In the genomic region with DNA sequence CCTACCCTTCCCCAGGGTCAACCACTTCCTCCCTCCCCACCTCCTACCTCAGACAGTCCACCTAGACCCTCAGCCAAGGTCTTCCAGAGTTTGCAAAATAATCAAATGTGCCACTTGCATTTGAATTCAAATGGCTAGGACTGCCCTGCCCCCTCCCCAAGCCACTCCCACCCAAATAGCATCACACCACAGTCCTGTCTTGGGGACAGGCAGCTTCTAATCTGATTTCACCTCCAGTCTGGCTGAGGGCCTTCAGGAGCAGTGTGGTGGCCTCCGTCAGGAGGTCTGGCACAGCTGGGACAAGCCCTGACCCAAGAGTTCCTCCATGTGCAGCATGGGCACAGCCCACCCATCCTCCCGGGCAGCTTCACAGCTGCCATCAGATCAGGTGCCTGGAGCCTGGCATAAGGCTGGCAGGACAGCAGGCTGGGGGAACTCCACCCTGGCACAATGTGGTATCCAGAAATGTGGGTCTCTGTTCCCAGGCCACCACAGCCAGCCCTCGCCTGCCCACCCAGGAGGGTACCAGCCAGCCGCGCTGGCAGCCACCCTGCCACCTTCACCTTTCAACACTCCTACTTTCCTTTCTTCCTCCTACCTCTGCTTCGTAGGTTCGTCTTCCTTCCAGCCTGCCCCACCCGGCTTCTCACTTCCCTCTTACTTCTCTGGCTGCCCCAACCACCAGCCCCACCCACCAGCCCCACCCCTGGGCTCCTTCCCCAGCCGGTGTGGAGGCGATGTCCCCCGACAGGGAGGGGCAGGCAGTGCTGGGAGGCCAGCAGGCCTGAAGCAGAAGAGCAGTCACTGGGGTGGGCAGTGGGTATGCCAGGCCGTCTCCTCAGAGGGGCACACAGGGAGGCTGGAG, we compare ENCODE assay signal across 8 cellular contexts. TPM values are rescaled to one million over a fixed set of nuclear protein-coding genes. Genes with fewer than 3 reads are reported as not detected.
DNase-seq lines count a peak whose midpoint lies in the region; ATAC-seq and TF ChIP-seq lines count a peak whose summit lies in the region.

A gene with protein sequence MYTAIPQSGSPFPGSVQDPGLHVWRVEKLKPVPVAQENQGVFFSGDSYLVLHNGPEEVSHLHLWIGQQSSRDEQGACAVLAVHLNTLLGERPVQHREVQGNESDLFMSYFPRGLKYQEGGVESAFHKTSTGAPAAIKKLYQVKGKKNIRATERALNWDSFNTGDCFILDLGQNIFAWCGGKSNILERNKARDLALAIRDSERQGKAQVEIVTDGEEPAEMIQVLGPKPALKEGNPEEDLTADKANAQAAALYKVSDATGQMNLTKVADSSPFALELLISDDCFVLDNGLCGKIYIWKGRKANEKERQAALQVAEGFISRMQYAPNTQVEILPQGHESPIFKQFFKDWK (minus strand): TSS at position 648 of the 865 bp plus-strand sequence. CDS start 8,221 bp downstream, outside the sequence.

- H3K27me3 Mint-ChIP-seq in CD4-positive, alpha-beta memory T cell: no peaks in the 10 kb centered on the region
- H3K27me3 Mint-ChIP-seq in activated CD8-positive, alpha-beta T cell treated with anti-CD3 and anti-CD28 coated beads, Interleukin-2, amount 10 ng/mL, durations not matched to agents 7 days and 5 days (ENCODE audit: low read depth): peaks cover 3% of the 10 kb centered on the region

- POLR2A ChIA-PET in CD4-positive, alpha-beta memory T cell (lab: Charles Lee; ENCODE audit: partially characterized antibody): interaction anchor here (0.6 to 2.7 kb wide), 4 partner anchors 9 to 177 kb away, joined by 4 to 15 read pairs (median 13); a partner anchor contains a TSS
- POLR2A ChIA-PET in activated CD8-positive, alpha-beta T cell treated with anti-CD3 and anti-CD28 coated beads, Interleukin-2, amount 10 ng/mL, durations not matched to agents 7 days and 5 days (lab: Charles Lee): interaction anchor here (0.9 to 1.9 kb wide), 4 partner anchors 10 to 129 kb away, joined by 3 to 8 read pairs (median 4); a partner anchor contains a TSS

- peaks cover 0 to 8% of the 10 kb centered on the region in 2 donors for H3K36me3 Mint-ChIP-seq in CD4-positive, alpha-beta memory T cell
- peaks cover 17% of the 10 kb centered on the region for H3K36me3 Mint-ChIP-seq in activated CD8-positive, alpha-beta T cell treated with anti-CD3 and anti-CD28 coated beads, Interleukin-2, amount 10 ng/mL, durations not matched to agents 7 days and 5 days (ENCODE audit: low read depth)

- in situ Hi-C loops in KBM-7 (cut with MboI; ENCODE audit: low pct_unique_long_range_greater_than_20kb, low sequenced_read_pairs): no loop called here

- DNase-seq in CD4-positive, alpha-beta memory T cell: peak in 2 of 5 donors; percentile 25 to 34
- peak; percentile 69 for DNase-seq in KBM-7
- peak; percentile 77 for DNase-seq in activated CD8-positive, alpha-beta T cell treated with anti-CD3 and anti-CD28 coated beads, Interleukin-2, amount 10 ng/mL, durations not matched to agents 7 days and 5 days
- peak in 1 of 2 donors; percentile 37 for DNase-seq in foreskin keratinocyte
- no peak for DNase-seq in pulmonary artery endothelial cell (ENCODE audit: low read depth, low spot score)
- DNase-seq in NCI-H82 treated with DMSO at 0.1 percent for 48 hours (lab: John Stamatoyannopoulos, UW; ENCODE audit: unreplicated experiment): no peak
- no peak for DNase-seq in BE2C

- H3K27ac ChIP-seq in CD4-positive, alpha-beta memory T cell (ENCODE audit: low read depth, low read length): peak within 1 kb of the TSS; percentile 55
- H3K27ac ChIP-seq in foreskin keratinocyte: peak within 1 kb of the TSS; percentile 29

- no peak for TF ChIP-seq CTCF in foreskin keratinocyte (conservative IDR thresholded peaks at IDR 0.05)
- no peak for TF ChIP-seq CTCF in BE2C (IDR thresholded peaks at IDR 0.05; ENCODE audit: low read depth, low read length)

- H3K27me3 ChIP-seq in CD4-positive, alpha-beta memory T cell (ENCODE audit: insufficient read depth, low read length): no peaks in the 10 kb centered on the region
- H3K27me3 ChIP-seq in foreskin keratinocyte (no peaks in the 10 kb centered on the region), BE2C (no peaks in the 10 kb centered on the region)

- no peaks in the 10 kb centered on the region for H3K36me3 ChIP-seq in CD4-positive, alpha-beta memory T cell (ENCODE audit: insufficient read depth, low read length)
- H3K36me3 ChIP-seq in BE2C: no peaks in the 10 kb centered on the region

- H3K4me1 Mint-ChIP-seq in CD4-positive, alpha-beta memory T cell: peaks cover 36 to 52% (median 44%) of the 10 kb centered on the region in 4 donors
- H3K4me1 Mint-ChIP-seq in activated CD8-positive, alpha-beta T cell treated with anti-CD3 and anti-CD28 coated beads, Interleukin-2, amount 10 ng/mL, durations not matched to agents 7 days and 5 days (ENCODE audit: low read depth): peaks cover 80% of the 10 kb centered on the region

- ATAC-seq in GM21515 (IDR thresholded peaks at IDR 0.05; ENCODE audit: unreplicated experiment) (peak; percentile 54), foreskin keratinocyte (peak; percentile 35)
- peak; percentile 55 for ATAC-seq in activated CD8-positive, alpha-beta T cell treated with anti-CD3 and anti-CD28 coated beads, Interleukin-2, amount 10 ng/mL, durations not matched to agents 7 days and 5 days

- CTCF ChIA-PET in CD4-positive, alpha-beta memory T cell (lab: Charles Lee; ENCODE audit: partially characterized antibody): interaction anchor here (0.9 kb wide), 1 partner anchor 10 kb away, joined by 3 read pairs; no protein-coding TSS in a partner anchor
- CTCF ChIA-PET in activated CD8-positive, alpha-beta T cell treated with anti-CD3 and anti-CD28 coated beads, Interleukin-2, amount 10 ng/mL, durations not matched to agents 7 days and 5 days (lab: Charles Lee): no interaction called here

- peaks cover 0 to 5% (median 3%) of the 10 kb centered on the region in 8 donors for H3K9me3 Mint-ChIP-seq in CD4-positive, alpha-beta memory T cell
- H3K9me3 Mint-ChIP-seq in activated CD8-positive, alpha-beta T cell treated with anti-CD3 and anti-CD28 coated beads, Interleukin-2, amount 10 ng/mL, durations not matched to agents 7 days and 5 days (ENCODE audit: insufficient read depth): no peaks in the 10 kb centered on the region

- peak within 1 kb of the TSS; percentile 86 to 90 (median 88) for H3K4me3 Mint-ChIP-seq in CD4-positive, alpha-beta memory T cell
- peak within 1 kb of the TSS; percentile 86 for H3K4me3 Mint-ChIP-seq in activated CD8-positive, alpha-beta T cell treated with anti-CD3 and anti-CD28 coated beads, Interleukin-2, amount 10 ng/mL, durations not matched to agents 7 days and 5 days

- intact Hi-C loops in CD4-positive, alpha-beta memory T cell (cut with micrococcal nuclease): loop anchor here (2.0 kb wide), 1 partner anchor 55 kb away; a partner anchor contains a TSS

- peaks cover 62% of the 10 kb centered on the region for H3K4me1 ChIP-seq in CD4-positive, alpha-beta memory T cell (ENCODE audit: insufficient read depth, low read length)
- peaks cover 15% of the 10 kb centered on the region for H3K4me1 ChIP-seq in foreskin keratinocyte
- H3K4me1 ChIP-seq in BE2C: no peaks in the 10 kb centered on the region

- peak within 1 kb of the TSS; percentile 47 to 58 for H3K4me3 ChIP-seq in CD4-positive, alpha-beta memory T cell (ENCODE audit: low read length in 2 of 2)
- H3K4me3 ChIP-seq in BE2C (ENCODE audit: low read depth, low read length): no peak within 1 kb of the TSS

- H3K27ac Mint-ChIP-seq in CD4-positive, alpha-beta memory T cell: peak within 1 kb of the TSS; percentile 54 to 92 (median 85)
- H3K27ac Mint-ChIP-seq in activated CD8-positive, alpha-beta T cell treated with anti-CD3 and anti-CD28 coated beads, Interleukin-2, amount 10 ng/mL, durations not matched to agents 7 days and 5 days: peak within 1 kb of the TSS; percentile 88

- H3K9me3 ChIP-seq in CD4-positive, alpha-beta memory T cell (ENCODE audit: control insufficient read depth in 1 of 2, low read length in 2 of 2): no peaks in the 10 kb centered on the region
- no peaks in the 10 kb centered on the region for H3K9me3 ChIP-seq in BE2C

RNA-seq across cellular contexts. Expression of the gene that starts here (rescaled TPM):
- 10 to 100 TPM; 25.6 to 38.5 TPM for total RNA-seq in CD4-positive, alpha-beta memory T cell
- 100 to 1,000 TPM; 113 to 136 TPM for polyA plus RNA-seq in CD4-positive, alpha-beta memory T cell
- total RNA-seq in activated CD8-positive, alpha-beta T cell treated with anti-CD3 and anti-CD28 coated beads, Interleukin-2, amount 10 ng/mL, durations not matched to agents 7 days and 5 days: 100 to 1,000 TPM; 282 to 288 TPM
- total RNA-seq in foreskin keratinocyte: 219 and 303 TPM in 2 replicates
- polyA plus RNA-seq in foreskin keratinocyte: 267 and 379 TPM in 2 replicates
- 73.1 and 75.6 TPM in 2 replicates for total RNA-seq in pulmonary artery endothelial cell
- not detected for polyA plus RNA-seq in BE2C (2012; ENCODE audit: insufficient read depth, insufficient read length, low read depth)

Comparison
In these comparisons a context has a peak if more than half of its experiments do, and no peak if none do; other contexts are left out.
1. DNase-seq: peak in KBM-7 (single experiment) and activated CD8-positive, alpha-beta T cell treated with anti-CD3 and anti-CD28 coated beads, Interleukin-2, amount 10 ng/mL, durations not matched to agents 7 days and 5 days (single experiment); none in pulmonary artery endothelial cell (single experiment), NCI-H82 treated with DMSO at 0.1 percent for 48 hours (single experiment) and BE2C (single experiment).
2. Peak in every context shown above with its lines, with median percentiles within 50 percentile points of each other: ATAC-seq.